Comparison of ENCODE assay signal across 9 cellular contexts in genomic region chr2:237600205-237600846, GRCh38.
DNase-seq lines count a peak whose midpoint lies in the region; ATAC-seq and TF ChIP-seq lines count a peak whose summit lies in the region.
"Had no signal": no experiment of that assay in that cellular context is flagged by ENCODE, and none has a peak within 500 bp of the region (broad histone marks: within the 10 kb centered on the region; RNA-seq: fewer than 3 reads in every experiment).

No MANE protein-coding gene starts in this region.

- no peak for ATAC-seq in stimulated activated effector memory CD8-positive, alpha-beta T cell treated with anti-CD3 and anti-CD28 coated beads, Interleukin-12 subunit alpha, Interleukin-12 subunit beta, amount 100 ng/mL, for 72 hours
- ATAC-seq in GM21390 (IDR thresholded peaks at IDR 0.05; ENCODE audit: unreplicated experiment) = no peak

- no peak overlapping the region for H3K4me3 ChIP-seq in fibroblast of mammary gland (ENCODE audit: control insufficient read depth, low read depth, low read length)

- H3K9me3 Mint-ChIP-seq in nephron = no peaks in the 10 kb centered on the region
- H3K9me3 Mint-ChIP-seq in stimulated activated effector memory CD8-positive, alpha-beta T cell treated with anti-CD3 and anti-CD28 coated beads, Interleukin-12 subunit alpha, Interleukin-12 subunit beta, amount 100 ng/mL, for 72 hours = no peaks in the 10 kb centered on the region

- no peaks in the 10 kb centered on the region for H3K36me3 Mint-ChIP-seq in nephron (ENCODE audit: low read depth)
- no peaks in the 10 kb centered on the region for H3K36me3 Mint-ChIP-seq in stimulated activated effector memory CD8-positive, alpha-beta T cell treated with anti-CD3 and anti-CD28 coated beads, Interleukin-12 subunit alpha, Interleukin-12 subunit beta, amount 100 ng/mL, for 72 hours

- H3K27ac Mint-ChIP-seq in nephron = peak overlapping the region; percentile 12 to 64 (median 43)
- no peak overlapping the region for H3K27ac Mint-ChIP-seq in stimulated activated effector memory CD8-positive, alpha-beta T cell treated with anti-CD3 and anti-CD28 coated beads, Interleukin-12 subunit alpha, Interleukin-12 subunit beta, amount 100 ng/mL, for 72 hours

- H3K4me1 Mint-ChIP-seq in nephron = peaks cover 31% of the 10 kb centered on the region
- peaks cover 32% of the 10 kb centered on the region for H3K4me1 Mint-ChIP-seq in stimulated activated effector memory CD8-positive, alpha-beta T cell treated with anti-CD3 and anti-CD28 coated beads, Interleukin-12 subunit alpha, Interleukin-12 subunit beta, amount 100 ng/mL, for 72 hours

- peak; percentile 69 for DNase-seq in AG08396 (ENCODE audit: low spot score)
- peak; percentile 63 to 74 for DNase-seq in NOMO-1 (lab: John Stamatoyannopoulos, UW; ENCODE audit: unreplicated experiment in 2 of 2)
- DNase-seq in fibroblast of mammary gland (ENCODE audit: low read depth) = peak; percentile 66
- no peak for DNase-seq in NCI-H1417 (lab: John Stamatoyannopoulos, UW)
- no peak for DNase-seq in CD1c-positive myeloid dendritic cell (ENCODE audit: extremely low spot score)
- no peak for DNase-seq in stimulated activated effector memory CD8-positive, alpha-beta T cell treated with anti-CD3 and anti-CD28 coated beads, Interleukin-12 subunit alpha, Interleukin-12 subunit beta, amount 100 ng/mL, for 72 hours (ENCODE audit: low spot score in 2 of 2)
- DNase-seq: activated CD4-positive, alpha-beta T cell treated with anti-CD3 and anti-CD28 coated beads for 48 hours had no signal

- H3K4me3 Mint-ChIP-seq in nephron = peak overlapping the region in 1 of 3 experiments; percentile 8
- H3K4me3 Mint-ChIP-seq in stimulated activated effector memory CD8-positive, alpha-beta T cell treated with anti-CD3 and anti-CD28 coated beads, Interleukin-12 subunit alpha, Interleukin-12 subunit beta, amount 100 ng/mL, for 72 hours = no peak overlapping the region

- peak; percentile 36 for TF ChIP-seq CTCF in fibroblast of mammary gland (conservative IDR thresholded peaks at IDR 0.05; ENCODE audit: control insufficient read depth, insufficient read depth, low read depth, low read length)
- TF ChIP-seq CTCF in nephron (IDR thresholded peaks at IDR 0.05; ENCODE audit: unreplicated experiment in 3 of 3) = no peak

- peaks cover 20% of the 10 kb centered on the region for H3K27me3 Mint-ChIP-seq in nephron (ENCODE audit: low read depth)

Comparison
In these comparisons a context has a peak if more than half of its experiments do, and no peak if none do; other contexts are left out.
1. DNase-seq: peak in AG08396 (single experiment), NOMO-1 (2 of 2) and fibroblast of mammary gland (single experiment); none in NCI-H1417 (0 of 3), CD1c-positive myeloid dendritic cell (single experiment) and stimulated activated effector memory CD8-positive, alpha-beta T cell treated with anti-CD3 and anti-CD28 coated beads, Interleukin-12 subunit alpha, Interleukin-12 subunit beta, amount 100 ng/mL, for 72 hours (0 of 2).